29 cellular contexts compared by ENCODE assay signal in genomic region chr12:93653712-93654111, GRCh38.
"Had no signal": no experiment of that assay in that cellular context is flagged by ENCODE, and none has a peak within 500 bp of the region (broad histone marks: within the 10 kb centered on the region; RNA-seq: fewer than 3 reads in every experiment).

No MANE protein-coding gene starts in this region.

- H3K9me3 ChIP-seq: adrenal gland, body of pancreas had no signal

- ATAC-seq: activated CD8-positive, alpha-beta T cell treated with anti-CD3 and anti-CD28 coated beads for 36 hours; activated naive CD8-positive, alpha-beta T cell treated with anti-CD3 and anti-CD28 coated beads, Interleukin-2, amount 50 U/mL, for 24 hours; activated T-cell treated with anti-CD3 and anti-CD28 coated beads, Interleukin-2, amount 50 U/mL, for 4 hours; body of pancreas; esophagus mucosa; T-helper 17 cell had no signal

- H3K36me3 ChIP-seq: adrenal gland, WERI-Rb-1 had no signal

- H3K4me3 ChIP-seq: adrenal gland, body of pancreas, coronary artery, dorsolateral prefrontal cortex had no signal

- H3K4me1 ChIP-seq: adrenal gland, body of pancreas had no signal

- FAIRE-seq: frontal cortex had no signal

- H3K27ac ChIP-seq: adrenal gland, body of pancreas, coronary artery, dorsolateral prefrontal cortex, WERI-Rb-1 had no signal

- H3K27me3 ChIP-seq: adrenal gland, body of pancreas, dorsolateral prefrontal cortex had no signal

- DNase-seq: activated B cell treated with CpG ODN at 0.5 μM for 24 hours; activated CD4-positive, alpha-beta T cell treated with anti-CD3 and anti-CD28 coated beads for 48 hours; activated CD4-positive, alpha-beta T cell treated with anti-CD3 and anti-CD28 coated beads, Interleukin-2, amount 50 U/mL, for 1 hour; activated CD4-positive, alpha-beta T cell treated with anti-CD3 and anti-CD28 coated beads, Interleukin-2, amount 50 U/mL, for 48 hours; activated CD8-positive, alpha-beta memory T cell treated with anti-CD3 and anti-CD28 coated beads for 24 hours; activated CD8-positive, alpha-beta T cell treated with anti-CD3 and anti-CD28 coated beads for 36 hours; activated effector memory CD4-positive, alpha-beta T cell treated with Interleukin-2 at 50 U/mL for 16 hours; activated gamma-delta T cell treated with Interleukin-2 at 50 U/mL for 16 hours; activated naive CD4-positive, alpha-beta T cell treated with Interleukin-2 at 50 U/mL for 16 hours; activated naive CD8-positive, alpha-beta T cell treated with anti-CD3 and anti-CD28 coated beads for 36 hours; activated naive CD8-positive, alpha-beta T cell treated with anti-CD3 and anti-CD28 coated beads, Interleukin-2, amount 50 U/mL, for 24 hours; activated T-cell treated with anti-CD3 and anti-CD28 coated beads, Interleukin-2, amount 50 U/mL, for 4 hours; adrenal gland; amygdala; aorta; body of pancreas; central memory CD4-positive, alpha-beta T cell; cerebellar nuclear complex; dorsolateral prefrontal cortex; effector memory CD4-positive, alpha-beta T cell; endodermal cell; foreskin fibroblast; head of caudate nucleus; T-helper 17 cell; T1000; WERI-Rb-1 had no signal
